Comparison of ENCODE assay signal across 8 cellular contexts in the genomic region with DNA sequence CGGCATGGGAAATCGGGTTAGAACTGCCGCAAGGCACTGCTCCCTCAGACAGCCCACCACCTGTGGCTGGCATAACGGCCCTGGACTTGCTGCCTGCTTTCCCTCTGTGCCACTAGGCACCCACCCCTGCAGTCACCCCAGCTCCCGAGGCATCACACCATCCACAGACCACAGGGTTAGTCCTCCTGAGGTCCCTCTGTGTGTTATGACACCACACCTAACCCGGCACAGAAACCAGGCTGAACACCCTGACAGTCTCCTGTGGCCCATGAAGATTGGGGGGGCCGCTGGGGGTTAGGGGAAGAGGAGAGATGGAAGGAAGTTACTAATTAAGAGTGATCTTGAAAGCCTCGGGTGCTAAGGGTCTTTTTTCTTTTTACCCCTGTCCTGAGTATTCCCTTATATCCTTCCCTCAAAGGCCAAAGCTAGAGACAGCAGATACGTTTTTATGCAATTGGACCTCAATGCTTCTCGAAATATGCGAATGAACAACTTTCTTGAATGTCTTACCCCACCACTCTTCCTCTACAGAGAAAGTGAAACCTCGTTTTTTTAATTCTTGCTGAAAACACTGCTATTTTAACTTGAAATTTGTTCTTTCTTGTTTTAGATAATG. TPM values are rescaled to one million over a fixed set of nuclear protein-coding genes. Genes with fewer than 3 reads are reported as not detected.
DNase-seq lines count a peak whose midpoint lies in the region; ATAC-seq and TF ChIP-seq lines count a peak whose summit lies in the region.

No MANE protein-coding gene starts in this region.

- H3K36me3 ChIP-seq in Peyer's patch (no peaks in the 10 kb centered on the region), neutrophil (no peaks in the 10 kb centered on the region)

- TF ChIP-seq CTCF in Peyer's patch (IDR thresholded peaks at IDR 0.05) (no peak), neutrophil (IDR thresholded peaks at IDR 0.05) (no peak)

- H3K4me3 ChIP-seq in Peyer's patch (peak overlapping the region in 3 of 4 donors; percentile 13 to 38 (median 26)), neutrophil (ENCODE audit: low read depth in 1 of 2, low read length in 1 of 2) (peak overlapping the region; percentile 24 to 25)

- no peak for TF ChIP-seq POLR2A in Peyer's patch (IDR thresholded peaks at IDR 0.05)

- H3K4me1 ChIP-seq in Peyer's patch (peaks cover 0 to 14% (median 9%) of the 10 kb centered on the region in 4 donors), neutrophil (ENCODE audit: control insufficient read depth in 1 of 2, insufficient read depth in 1 of 2, low read depth in 1 of 2, low read length in 1 of 2) (peaks cover 60 to 75% of the 10 kb centered on the region in 2 experiments)

- DNase-seq in Peyer's patch (peak; percentile 51 to 86 (median 84)), DMS 273 treated with DMSO at 0.1 percent for 48 hours (lab: John Stamatoyannopoulos, UW) (no peak), NCI-H1694 (lab: John Stamatoyannopoulos, UW) (no peak), NCI-H1436 treated with DMSO at 0.1 percent for 48 hours (lab: John Stamatoyannopoulos, UW) (no peak), inferior parietal cortex (ENCODE audit: extremely low spot score) (no peak)
- peak; percentile 25 for DNase-seq in activated naive CD8-positive, alpha-beta T cell treated with anti-CD3 and anti-CD28 coated beads, Interleukin-2, amount 50 U/mL, for 16 hours (ENCODE audit: low read depth, low spot score)

- peak overlapping the region; percentile 76 to 100 (median 79) for H3K27ac ChIP-seq in Peyer's patch
- peak overlapping the region; percentile 86 for H3K27ac ChIP-seq in neutrophil

- H3K27me3 ChIP-seq in Peyer's patch (no peaks in the 10 kb centered on the region), neutrophil (no peaks in the 10 kb centered on the region)

- peak; percentile 40 for ATAC-seq in GM19452 (IDR thresholded peaks at IDR 0.05; ENCODE audit: unreplicated experiment)

- H3K9me3 ChIP-seq in Peyer's patch (no peaks in the 10 kb centered on the region), neutrophil (no peaks in the 10 kb centered on the region)

RNA-seq across cellular contexts. Expression of a gene that starts 7.0 kb away (rescaled TPM):
- total RNA-seq in Peyer's patch: 100 to 1,000 TPM in 2 of 4 donors, 10 to 100 TPM in 2; 88.3 to 262 (median 109) TPM

Comparison
In these comparisons a context has a peak if more than half of its experiments do, and no peak if none do; other contexts are left out.
1. DNase-seq: peak in Peyer's patch (3 of 3) and activated naive CD8-positive, alpha-beta T cell treated with anti-CD3 and anti-CD28 coated beads, Interleukin-2, amount 50 U/mL, for 16 hours (single experiment); none in DMS 273 treated with DMSO at 0.1 percent for 48 hours (single experiment), NCI-H1694 (single experiment), NCI-H1436 treated with DMSO at 0.1 percent for 48 hours (single experiment) and inferior parietal cortex (single experiment).